10 cellular contexts compared by ENCODE assay signal in genomic region chr21:42523941-42524340, GRCh38. TPM values are rescaled to one million over a fixed set of nuclear protein-coding genes. Genes with fewer than 3 reads are reported as not detected.
DNase-seq lines count a peak whose midpoint lies in the region; ATAC-seq and TF ChIP-seq lines count a peak whose summit lies in the region.
"Had no signal": no experiment of that assay in that cellular context is flagged by ENCODE, and none has a peak within 500 bp of the region (broad histone marks: within the 10 kb centered on the region; RNA-seq: fewer than 3 reads in every experiment).

No MANE protein-coding gene starts in this region.

- no peak for TF ChIP-seq POLR2A in breast epithelium (IDR thresholded peaks at IDR 0.05)

- peak overlapping the region; percentile 42 for H3K4me3 Mint-ChIP-seq in activated naive CD8-positive, alpha-beta T cell treated with anti-CD3 and anti-CD28 coated beads, Interleukin-2, amount 50 U/mL, for 24 hours
- H3K4me3 Mint-ChIP-seq in type B pancreatic cell: peak overlapping the region; percentile 84
- H3K4me3 Mint-ChIP-seq: activated T-cell treated with anti-CD3 and anti-CD28 coated beads, Interleukin-2, amount 50 U/mL, for 4 hours had no signal

- dilution Hi-C loops in mammary epithelial cell (cut with HindIII; ENCODE audit: low sequenced_read_pairs): no loop called here

- H3K27me3 Mint-ChIP-seq in activated naive CD8-positive, alpha-beta T cell treated with anti-CD3 and anti-CD28 coated beads, Interleukin-2, amount 50 U/mL, for 24 hours: no peaks in the 10 kb centered on the region
- no peaks in the 10 kb centered on the region for H3K27me3 Mint-ChIP-seq in type B pancreatic cell

- H3K27ac Mint-ChIP-seq in activated naive CD8-positive, alpha-beta T cell treated with anti-CD3 and anti-CD28 coated beads, Interleukin-2, amount 50 U/mL, for 24 hours: peak overlapping the region; percentile 80
- peak overlapping the region; percentile 97 for H3K27ac Mint-ChIP-seq in type B pancreatic cell

- intact Hi-C loops in breast epithelium (cut with DNase I; ENCODE audit: low total_unique reads) (no loop called here), mammary epithelial cell (cut with micrococcal nuclease) (no loop called here)

- H3K79me2 ChIP-seq in mammary epithelial cell (ENCODE audit: insufficient read depth, low read length): no peaks in the 10 kb centered on the region

- H3K4me1 ChIP-seq in breast epithelium (peaks cover 0 to 4% of the 10 kb centered on the region in 2 donors), mammary epithelial cell (ENCODE audit: insufficient read depth, low read length) (peaks cover 13% of the 10 kb centered on the region), mucosa of stomach (ENCODE audit: control insufficient read depth, insufficient read depth, low read length) (peaks cover 91% of the 10 kb centered on the region)

- no peak overlapping the region for H3K9ac ChIP-seq in mammary epithelial cell (ENCODE audit: insufficient read depth, low read length)
- peak overlapping the region; percentile 60 for H3K9ac ChIP-seq in mucosa of stomach (ENCODE audit: low read length)

- H3K9me3 ChIP-seq in breast epithelium: no peaks in the 10 kb centered on the region
- H3K9me3 ChIP-seq in mammary epithelial cell (replicated peaks; ENCODE audit: insufficient read depth, low read length): no peaks in the 10 kb centered on the region
- H3K9me3 ChIP-seq in mucosa of stomach (ENCODE audit: control insufficient read depth, low read length): no peaks in the 10 kb centered on the region

- DNase-seq in breast epithelium (ENCODE audit: low spot score in 2 of 2): no peak
- no peak for DNase-seq in mammary epithelial cell
- no peak for DNase-seq in activated naive CD8-positive, alpha-beta T cell treated with anti-CD3 and anti-CD28 coated beads, Interleukin-2, amount 50 U/mL, for 24 hours
- DNase-seq in type B pancreatic cell (ENCODE audit: extremely low spot score, unreplicated experiment): no peak
- no peak for DNase-seq in AG20443 (ENCODE audit: low spot score)
- no peak for DNase-seq in NCI-H774 (lab: John Stamatoyannopoulos, UW)

- H3K36me3 Mint-ChIP-seq in activated naive CD8-positive, alpha-beta T cell treated with anti-CD3 and anti-CD28 coated beads, Interleukin-2, amount 50 U/mL, for 24 hours (ENCODE audit: low read depth): peaks cover 29% of the 10 kb centered on the region
- H3K36me3 Mint-ChIP-seq in type B pancreatic cell: peaks cover 9% of the 10 kb centered on the region

- peaks cover 50% of the 10 kb centered on the region for H3K4me1 Mint-ChIP-seq in activated naive CD8-positive, alpha-beta T cell treated with anti-CD3 and anti-CD28 coated beads, Interleukin-2, amount 50 U/mL, for 24 hours
- H3K4me1 Mint-ChIP-seq in type B pancreatic cell (ENCODE audit: unreplicated experiment): peaks cover 52% of the 10 kb centered on the region

- ATAC-seq in activated naive CD8-positive, alpha-beta T cell treated with anti-CD3 and anti-CD28 coated beads, Interleukin-2, amount 50 U/mL, for 24 hours: no peak
- ATAC-seq in esophagus mucosa: no peak
- ATAC-seq: activated T-cell treated with anti-CD3 and anti-CD28 coated beads, Interleukin-2, amount 50 U/mL, for 4 hours; SK-N-SH treated with all-trans-retinoic acid at 6 μM for 48 hours had no signal

- CTCF ChIA-PET in mammary epithelial cell (lab: Charles Lee; ENCODE audit: low non-redundant PET): no interaction called here

- H3K4me2 ChIP-seq in mammary epithelial cell (ENCODE audit: insufficient read depth, low read depth, low read length): no peak overlapping the region

- peak overlapping the region in 1 of 3 donors; percentile 47 for H3K4me3 ChIP-seq in breast epithelium
- no peak overlapping the region for H3K4me3 ChIP-seq in mammary epithelial cell (replicated peaks in 1 of 3; ENCODE audit: insufficient read depth in 1 of 3, low read depth in 2 of 3, low read length in 3 of 3)
- no peak overlapping the region for H3K4me3 ChIP-seq in mucosa of stomach (ENCODE audit: low read length)

- WGBS in mammary epithelial cell (ENCODE audit: low coverage, missing lambda C conversion rate): 87% methylated on average over 9 of the region's 9 CpGs

- no peaks in the 10 kb centered on the region for H4K20me1 ChIP-seq in mammary epithelial cell (ENCODE audit: insufficient read depth, low read length)

- no peak overlapping the region for H2AFZ ChIP-seq in mammary epithelial cell (ENCODE audit: low read depth, low read length)

- peak overlapping the region; percentile 76 to 86 for H3K27ac ChIP-seq in breast epithelium
- no peak overlapping the region for H3K27ac ChIP-seq in mammary epithelial cell (ENCODE audit: insufficient read depth, low read depth, low read length)

- no peaks in the 10 kb centered on the region for H3K9me3 Mint-ChIP-seq in activated naive CD8-positive, alpha-beta T cell treated with anti-CD3 and anti-CD28 coated beads, Interleukin-2, amount 50 U/mL, for 24 hours
- no peaks in the 10 kb centered on the region for H3K9me3 Mint-ChIP-seq in type B pancreatic cell
- H3K9me3 Mint-ChIP-seq: activated T-cell treated with anti-CD3 and anti-CD28 coated beads, Interleukin-2, amount 50 U/mL, for 4 hours had no signal

- H3K36me3 ChIP-seq in breast epithelium (no peaks in the 10 kb centered on the region), mammary epithelial cell (ENCODE audit: insufficient read depth, low read length) (no peaks in the 10 kb centered on the region), mucosa of stomach (ENCODE audit: control insufficient read depth, insufficient read depth, low read length) (peaks cover 19% of the 10 kb centered on the region)

- in situ Hi-C loops in mammary epithelial cell (cut with MboI; ENCODE audit: low sequenced_read_pairs in 2 of 2): no loop called here

- TF ChIP-seq CTCF in breast epithelium (IDR thresholded peaks at IDR 0.05): no peak
- no peak for TF ChIP-seq CTCF in mammary epithelial cell (conservative IDR thresholded peaks at IDR 0.05 in 1 of 2, IDR thresholded peaks at IDR 0.05 in 1 of 2; ENCODE audit: extremely low read depth in 1 of 2, insufficient read depth in 1 of 2, low read depth in 1 of 2, low read length in 2 of 2)
- TF ChIP-seq CTCF in type B pancreatic cell (conservative IDR thresholded peaks at IDR 0.05): no peak

- H3K27me3 ChIP-seq in breast epithelium: no peaks in the 10 kb centered on the region
- H3K27me3 ChIP-seq in mammary epithelial cell (ENCODE audit: insufficient read depth, low read length): no peaks in the 10 kb centered on the region
- H3K27me3 ChIP-seq in mucosa of stomach (ENCODE audit: control insufficient read depth, insufficient read depth, low read length): no peaks in the 10 kb centered on the region

- no TSS peak for BruUV-seq in mammary epithelial cell (replicated peaks; lab: Mats Ljungman, UMichigan)

RNA-seq across cellular contexts. Expression of gene SLC37A1, which starts 10.3 kb away (rescaled TPM):
- total RNA-seq in breast epithelium (10 to 100 TPM in 2 of 3 donors, 1 to 10 TPM in 1; 7.5 to 18.4 (median 18.4) TPM), mammary epithelial cell (1 to 10 TPM; 7.7 to 8.7 TPM), type B pancreatic cell (ENCODE audit: low replicate concordance) (24.8 and 44.2 TPM in 2 replicates), esophagus mucosa (13.9 TPM)
- polyA plus RNA-seq in mammary epithelial cell: 3.9 TPM
- polyA minus RNA-seq in mammary epithelial cell: 5.0 TPM

RNA-seq across cellular contexts. Expression of gene RSPH1, which starts 27.9 kb away (rescaled TPM):
- 1 to 10 TPM in 1 of 3 donors, under 1 TPM in 2; 0.48 to 2.3 (median 0.88) TPM for total RNA-seq in breast epithelium
- total RNA-seq in mammary epithelial cell: under 1 TPM; 0.50 to 0.66 TPM
- polyA plus RNA-seq in mammary epithelial cell: 0.35 TPM
- polyA minus RNA-seq in mammary epithelial cell: not detected
- 2.1 and 5.2 TPM in 2 replicates for total RNA-seq in type B pancreatic cell (ENCODE audit: low replicate concordance)
- total RNA-seq in esophagus mucosa: 0.24 TPM
- total RNA-seq: activated T-cell treated with anti-CD3 and anti-CD28 coated beads, Interleukin-2, amount 50 U/mL, for 4 hours had no signal
